In genomic region chr7:100101016-100101862, GRCh38 we compare ENCODE assay signal across 8 cellular contexts. TPM values are rescaled to one million over a fixed set of nuclear protein-coding genes. Genes with fewer than 3 reads are reported as not detected.
DNase-seq lines count a peak whose midpoint lies in the region; TF ChIP-seq lines count a peak whose summit lies in the region.

AP4M1 (plus strand) TSS chr7:100101643; CDS start chr7:100101715, 72 bp downstream.
MCM7 (minus strand) TSS chr7:100101397; CDS start chr7:100101294, 103 bp downstream.

- H3K4me3 ChIP-seq in HAP-1 (peak within 1 kb of the TSS; percentile 98), MM.1S (ENCODE audit: low read length) (peak within 1 kb of the TSS; percentile 98), stomach smooth muscle (ENCODE audit: low read length in 2 of 2) (peak within 1 kb of the TSS; percentile 77 to 89)

- H3K36me3 ChIP-seq in ES-I3 (ENCODE audit: insufficient read depth, low read length) (peaks cover 31% of the 10 kb centered on the region), HAP-1 (replicated peaks) (peaks cover 55% of the 10 kb centered on the region), MM.1S (replicated peaks; ENCODE audit: insufficient read depth, low read length) (peaks cover 24% of the 10 kb centered on the region), stomach smooth muscle (ENCODE audit: control insufficient read depth in 2 of 2, insufficient read depth in 2 of 2, low read length in 2 of 2) (peaks cover 42 to 52% of the 10 kb centered on the region in 2 donors)

- H4K20me1 ChIP-seq in MM.1S (ENCODE audit: insufficient read depth, low read length): peaks cover 9% of the 10 kb centered on the region; the same call in 1 of the 2 replicates

- TF ChIP-seq CTCF in MM.1S (IDR thresholded peaks at IDR 0.05; ENCODE audit: low read length): no peak
- no peak for TF ChIP-seq CTCF in neural crest cell (conservative IDR thresholded peaks at IDR 0.05)

- H3K27me3 ChIP-seq in HAP-1 (ENCODE audit: low read depth): no peaks in the 10 kb centered on the region
- no peaks in the 10 kb centered on the region for H3K27me3 ChIP-seq in MM.1S (replicated peaks; ENCODE audit: insufficient read depth, low read length)
- no peaks in the 10 kb centered on the region for H3K27me3 ChIP-seq in stomach smooth muscle (ENCODE audit: control insufficient read depth in 1 of 2, insufficient read depth in 2 of 2, low read length in 2 of 2)

- peak within 1 kb of the TSS; percentile 50; the same call in 1 of the 2 replicates for H2AFZ ChIP-seq in MM.1S (ENCODE audit: low read length)

- H3K4me1 ChIP-seq in ES-I3 (ENCODE audit: insufficient read depth, low read length) (peaks cover 4% of the 10 kb centered on the region; the same call in 1 of the 2 replicates), HAP-1 (0 out of 2 replicates have a peak, but pooled peaks cover 4% of the 10 kb centered on the region), MM.1S (ENCODE audit: low read length) (peaks cover 12% of the 10 kb centered on the region), stomach smooth muscle (ENCODE audit: control insufficient read depth, insufficient read depth, low read length) (peaks cover 28% of the 10 kb centered on the region)

- peak within 1 kb of the TSS; percentile 98 for H3K9ac ChIP-seq in ES-I3 (ENCODE audit: low read depth, low read length)
- H3K9ac ChIP-seq in MM.1S (ENCODE audit: low read length): peak within 1 kb of the TSS; percentile 100
- peak within 1 kb of the TSS; percentile 62 to 77 for H3K9ac ChIP-seq in stomach smooth muscle (ENCODE audit: low read length in 2 of 2)

- no peaks in the 10 kb centered on the region for H3K9me2 ChIP-seq in MM.1S (replicated peaks; ENCODE audit: insufficient read depth, low read length)

- in situ Hi-C loops in HAP-1 (cut with MboI; ENCODE audit: low sequenced_read_pairs): no loop called here

- H3K36me3 Mint-ChIP-seq in neural crest cell (ENCODE audit: low read depth): peaks cover 41% of the 10 kb centered on the region

- H3K79me2 ChIP-seq in MM.1S (ENCODE audit: low read length): peaks cover 50% of the 10 kb centered on the region

- H3K4me3 Mint-ChIP-seq in neural crest cell: peak within 1 kb of the TSS; percentile 99

- no peaks in the 10 kb centered on the region for H3K9me3 Mint-ChIP-seq in neural crest cell

- H3F3A ChIP-seq in MM.1S (ENCODE audit: insufficient read depth, low read length): peaks cover 4% of the 10 kb centered on the region; the same call in 1 of the 2 replicates

- H3K9me3 ChIP-seq in ES-I3 (ENCODE audit: control insufficient read depth, insufficient read depth, low read length): no peaks in the 10 kb centered on the region
- H3K9me3 ChIP-seq in HAP-1: no peaks in the 10 kb centered on the region
- H3K9me3 ChIP-seq in MM.1S (replicated peaks; ENCODE audit: insufficient read depth, low read length): no peaks in the 10 kb centered on the region
- no peaks in the 10 kb centered on the region for H3K9me3 ChIP-seq in stomach smooth muscle (ENCODE audit: control insufficient read depth in 2 of 2, low read length in 2 of 2)

- H3K4me2 ChIP-seq in MM.1S (ENCODE audit: low read depth, low read length): peak within 1 kb of the TSS; percentile 92

- H3K27ac ChIP-seq in MM.1S (ENCODE audit: low read length) (peak within 1 kb of the TSS; percentile 95), stomach smooth muscle (ENCODE audit: low read length) (peak within 1 kb of the TSS; percentile 85)

- DNase-seq in HAP-1 (ENCODE audit: low spot score in 2 of 2) (peak; percentile 96 to 99), MM.1S (peak; percentile 99), SIG-M5 (lab: John Stamatoyannopoulos, UW) (peak; percentile 83), activated gamma-delta T cell (lab: John Stamatoyannopoulos, UW) (peak; percentile 95), fibroblast of the conjunctiva (ENCODE audit: low read depth) (peak; percentile 97), neural crest cell (ENCODE audit: low read depth, low spot score) (peak; percentile 98)

- peaks cover 25% of the 10 kb centered on the region for H3K27me3 Mint-ChIP-seq in neural crest cell (ENCODE audit: low read depth)

- H3K27ac Mint-ChIP-seq in neural crest cell (ENCODE audit: unreplicated experiment): peak within 1 kb of the TSS; percentile 100

- H3K4me1 Mint-ChIP-seq in neural crest cell: peaks cover 56% of the 10 kb centered on the region

RNA-seq across cellular contexts. Expression of gene AP4M1, which starts in this region (rescaled TPM):
- 22.6 and 23.6 TPM in 2 replicates for total RNA-seq in neural crest cell

RNA-seq across cellular contexts. Expression of gene MCM7, which starts in this region (rescaled TPM):
- 420 and 426 TPM in 2 replicates for total RNA-seq in neural crest cell

Comparison
In these comparisons a context has a peak if more than half of its experiments do, and no peak if none do; other contexts are left out.
1. Peak in every context shown above with its lines: DNase-seq, H3K4me3 ChIP-seq and H3K27ac ChIP-seq.